ENCODE assay signal across 1 cellular context in genomic region chr9:129166962-129167557, GRCh38.
TF ChIP-seq lines count a peak whose summit lies in the region.

No MANE protein-coding gene starts in this region.

TF ChIP-seq in K562, 482 proteins besides CTCF, POLR2A, EP300 and RAD21 (continued from another document and continues in another):
- TF ChIP-seq, protein P1, sequence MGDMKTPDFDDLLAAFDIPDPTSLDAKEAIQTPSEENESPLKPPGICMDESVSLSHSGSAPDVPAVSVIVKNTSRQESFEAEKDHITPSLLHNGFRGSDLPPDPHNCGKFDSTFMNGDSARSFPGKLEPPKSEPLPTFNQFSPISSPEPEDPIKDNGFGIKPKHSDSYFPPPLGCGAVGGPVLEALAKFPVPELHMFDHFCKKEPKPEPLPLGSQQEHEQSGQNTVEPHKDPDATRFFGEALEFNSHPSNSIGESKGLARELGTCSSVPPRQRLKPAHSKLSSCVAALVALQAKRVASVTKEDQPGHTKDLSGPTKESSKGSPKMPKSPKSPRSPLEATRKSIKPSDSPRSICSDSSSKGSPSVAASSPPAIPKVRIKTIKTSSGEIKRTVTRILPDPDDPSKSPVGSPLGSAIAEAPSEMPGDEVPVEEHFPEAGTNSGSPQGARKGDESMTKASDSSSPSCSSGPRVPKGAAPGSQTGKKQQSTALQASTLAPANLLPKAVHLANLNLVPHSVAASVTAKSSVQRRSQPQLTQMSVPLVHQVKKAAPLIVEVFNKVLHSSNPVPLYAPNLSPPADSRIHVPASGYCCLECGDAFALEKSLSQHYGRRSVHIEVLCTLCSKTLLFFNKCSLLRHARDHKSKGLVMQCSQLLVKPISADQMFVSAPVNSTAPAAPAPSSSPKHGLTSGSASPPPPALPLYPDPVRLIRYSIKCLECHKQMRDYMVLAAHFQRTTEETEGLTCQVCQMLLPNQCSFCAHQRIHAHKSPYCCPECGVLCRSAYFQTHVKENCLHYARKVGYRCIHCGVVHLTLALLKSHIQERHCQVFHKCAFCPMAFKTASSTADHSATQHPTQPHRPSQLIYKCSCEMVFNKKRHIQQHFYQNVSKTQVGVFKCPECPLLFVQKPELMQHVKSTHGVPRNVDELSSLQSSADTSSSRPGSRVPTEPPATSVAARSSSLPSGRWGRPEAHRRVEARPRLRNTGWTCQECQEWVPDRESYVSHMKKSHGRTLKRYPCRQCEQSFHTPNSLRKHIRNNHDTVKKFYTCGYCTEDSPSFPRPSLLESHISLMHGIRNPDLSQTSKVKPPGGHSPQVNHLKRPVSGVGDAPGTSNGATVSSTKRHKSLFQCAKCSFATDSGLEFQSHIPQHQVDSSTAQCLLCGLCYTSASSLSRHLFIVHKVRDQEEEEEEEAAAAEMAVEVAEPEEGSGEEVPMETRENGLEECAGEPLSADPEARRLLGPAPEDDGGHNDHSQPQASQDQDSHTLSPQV (IDR thresholded peaks at IDR 0.05), result no peak
- TF ChIP-seq TBL1XR1 (IDR thresholded peaks at IDR 0.05; ENCODE audit: low read length in 2 of 2) (no peak), BDP1 (IDR thresholded peaks at IDR 0.05; ENCODE audit: insufficient read depth, insufficient read length) (no peak), CREBBP (IDR thresholded peaks at IDR 0.05; ENCODE audit: low read depth, low read length) (no peak), ZNF695 (CRISPR knock-in tag; IDR thresholded peaks at IDR 0.05) (no peak), SAP30 (IDR thresholded peaks at IDR 0.05; ENCODE audit: borderline replicate concordance, insufficient read depth, low read depth, low read length, poor library complexity, severe bottlenecking) (no peak), SMAD3 (CRISPR knock-in tag; conservative IDR thresholded peaks at IDR 0.05) (no peak), HNRNPK (IDR thresholded peaks at IDR 0.05; ENCODE audit: low read depth, low read length, poor library complexity, severe bottlenecking) (no peak), RBFOX2 (IDR thresholded peaks at IDR 0.05; ENCODE audit: low read depth, low read length) (peak; percentile 26; the same call in 1 of the 2 replicates), ZNF77 (CRISPR knock-in tag; IDR thresholded peaks at IDR 0.05) (no peak), RBM34 (IDR thresholded peaks at IDR 0.05; ENCODE audit: borderline replicate concordance, insufficient read depth, low read length) (no peak), POLR2H (tag; IDR thresholded peaks at IDR 0.05; ENCODE audit: low read depth) (no peak), MTA1 (IDR thresholded peaks at IDR 0.05; ENCODE audit: borderline replicate concordance) (no peak), ARID1B (IDR thresholded peaks at IDR 0.05) (0 out of 2 replicates have a peak, but pooled peaks have one; percentile 6), TCF3 (CRISPR knock-in tag; IDR thresholded peaks at IDR 0.05) (no peak), RBBP5 (IDR thresholded peaks at IDR 0.05; ENCODE audit: borderline replicate concordance, insufficient read depth, low read length, poor library complexity, severe bottlenecking) (no peak), ATF7 (IDR thresholded peaks at IDR 0.05) (no peak), MITF (IDR thresholded peaks at IDR 0.05) (no peak), RFX1 (IDR thresholded peaks at IDR 0.05) (no peak), HDAC1 (IDR thresholded peaks at IDR 0.05) (no peak), ZNF184 (CRISPR knock-in tag; IDR thresholded peaks at IDR 0.05) (no peak), ZBTB11 (CRISPR knock-in tag; IDR thresholded peaks at IDR 0.05) (no peak), TCFL5 (CRISPR knock-in tag; conservative IDR thresholded peaks at IDR 0.05) (no peak), MAFK (IDR thresholded peaks at IDR 0.05; ENCODE audit: low read length) (no peak), HES1 (IDR thresholded peaks at IDR 0.05; ENCODE audit: low read depth) (no peak), ZNF740 (CRISPR knock-in tag; IDR thresholded peaks at IDR 0.05) (no peak), ZNF740 (tag; IDR thresholded peaks at IDR 0.05) (no peak), ZKSCAN8 (CRISPR knock-in tag; IDR thresholded peaks at IDR 0.05) (no peak), PHB (CRISPR knock-in tag; IDR thresholded peaks at IDR 0.05) (no peak), TFAM (CRISPR knock-in tag; conservative IDR thresholded peaks at IDR 0.05) (no peak), PHF8 (IDR thresholded peaks at IDR 0.05; ENCODE audit: borderline replicate concordance, low read length) (peak; percentile 44; the same call in 1 of the 2 replicates)
- TF ChIP-seq, protein P2, sequence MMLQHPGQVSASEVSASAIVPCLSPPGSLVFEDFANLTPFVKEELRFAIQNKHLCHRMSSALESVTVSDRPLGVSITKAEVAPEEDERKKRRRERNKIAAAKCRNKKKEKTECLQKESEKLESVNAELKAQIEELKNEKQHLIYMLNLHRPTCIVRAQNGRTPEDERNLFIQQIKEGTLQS (IDR thresholded peaks at IDR 0.05), result no peak
- TF ChIP-seq, protein P2 (CRISPR knock-in tag; conservative IDR thresholded peaks at IDR 0.05), result no peak
- TF ChIP-seq, protein P3, sequence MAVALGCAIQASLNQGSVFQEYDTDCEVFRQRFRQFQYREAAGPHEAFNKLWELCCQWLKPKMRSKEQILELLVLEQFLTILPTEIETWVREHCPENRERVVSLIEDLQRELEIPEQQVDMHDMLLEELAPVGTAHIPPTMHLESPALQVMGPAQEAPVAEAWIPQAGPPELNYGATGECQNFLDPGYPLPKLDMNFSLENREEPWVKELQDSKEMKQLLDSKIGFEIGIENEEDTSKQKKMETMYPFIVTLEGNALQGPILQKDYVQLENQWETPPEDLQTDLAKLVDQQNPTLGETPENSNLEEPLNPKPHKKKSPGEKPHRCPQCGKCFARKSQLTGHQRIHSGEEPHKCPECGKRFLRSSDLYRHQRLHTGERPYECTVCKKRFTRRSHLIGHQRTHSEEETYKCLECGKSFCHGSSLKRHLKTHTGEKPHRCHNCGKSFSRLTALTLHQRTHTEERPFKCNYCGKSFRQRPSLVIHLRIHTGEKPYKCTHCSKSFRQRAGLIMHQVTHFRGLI (CRISPR knock-in tag; IDR thresholded peaks at IDR 0.05), result no peak
- TF ChIP-seq, protein P4, sequence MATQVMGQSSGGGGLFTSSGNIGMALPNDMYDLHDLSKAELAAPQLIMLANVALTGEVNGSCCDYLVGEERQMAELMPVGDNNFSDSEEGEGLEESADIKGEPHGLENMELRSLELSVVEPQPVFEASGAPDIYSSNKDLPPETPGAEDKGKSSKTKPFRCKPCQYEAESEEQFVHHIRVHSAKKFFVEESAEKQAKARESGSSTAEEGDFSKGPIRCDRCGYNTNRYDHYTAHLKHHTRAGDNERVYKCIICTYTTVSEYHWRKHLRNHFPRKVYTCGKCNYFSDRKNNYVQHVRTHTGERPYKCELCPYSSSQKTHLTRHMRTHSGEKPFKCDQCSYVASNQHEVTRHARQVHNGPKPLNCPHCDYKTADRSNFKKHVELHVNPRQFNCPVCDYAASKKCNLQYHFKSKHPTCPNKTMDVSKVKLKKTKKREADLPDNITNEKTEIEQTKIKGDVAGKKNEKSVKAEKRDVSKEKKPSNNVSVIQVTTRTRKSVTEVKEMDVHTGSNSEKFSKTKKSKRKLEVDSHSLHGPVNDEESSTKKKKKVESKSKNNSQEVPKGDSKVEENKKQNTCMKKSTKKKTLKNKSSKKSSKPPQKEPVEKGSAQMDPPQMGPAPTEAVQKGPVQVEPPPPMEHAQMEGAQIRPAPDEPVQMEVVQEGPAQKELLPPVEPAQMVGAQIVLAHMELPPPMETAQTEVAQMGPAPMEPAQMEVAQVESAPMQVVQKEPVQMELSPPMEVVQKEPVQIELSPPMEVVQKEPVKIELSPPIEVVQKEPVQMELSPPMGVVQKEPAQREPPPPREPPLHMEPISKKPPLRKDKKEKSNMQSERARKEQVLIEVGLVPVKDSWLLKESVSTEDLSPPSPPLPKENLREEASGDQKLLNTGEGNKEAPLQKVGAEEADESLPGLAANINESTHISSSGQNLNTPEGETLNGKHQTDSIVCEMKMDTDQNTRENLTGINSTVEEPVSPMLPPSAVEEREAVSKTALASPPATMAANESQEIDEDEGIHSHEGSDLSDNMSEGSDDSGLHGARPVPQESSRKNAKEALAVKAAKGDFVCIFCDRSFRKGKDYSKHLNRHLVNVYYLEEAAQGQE (CRISPR knock-in tag; IDR thresholded peaks at IDR 0.05; ENCODE audit: low read depth), result no peak
- TF ChIP-seq, protein P5, sequence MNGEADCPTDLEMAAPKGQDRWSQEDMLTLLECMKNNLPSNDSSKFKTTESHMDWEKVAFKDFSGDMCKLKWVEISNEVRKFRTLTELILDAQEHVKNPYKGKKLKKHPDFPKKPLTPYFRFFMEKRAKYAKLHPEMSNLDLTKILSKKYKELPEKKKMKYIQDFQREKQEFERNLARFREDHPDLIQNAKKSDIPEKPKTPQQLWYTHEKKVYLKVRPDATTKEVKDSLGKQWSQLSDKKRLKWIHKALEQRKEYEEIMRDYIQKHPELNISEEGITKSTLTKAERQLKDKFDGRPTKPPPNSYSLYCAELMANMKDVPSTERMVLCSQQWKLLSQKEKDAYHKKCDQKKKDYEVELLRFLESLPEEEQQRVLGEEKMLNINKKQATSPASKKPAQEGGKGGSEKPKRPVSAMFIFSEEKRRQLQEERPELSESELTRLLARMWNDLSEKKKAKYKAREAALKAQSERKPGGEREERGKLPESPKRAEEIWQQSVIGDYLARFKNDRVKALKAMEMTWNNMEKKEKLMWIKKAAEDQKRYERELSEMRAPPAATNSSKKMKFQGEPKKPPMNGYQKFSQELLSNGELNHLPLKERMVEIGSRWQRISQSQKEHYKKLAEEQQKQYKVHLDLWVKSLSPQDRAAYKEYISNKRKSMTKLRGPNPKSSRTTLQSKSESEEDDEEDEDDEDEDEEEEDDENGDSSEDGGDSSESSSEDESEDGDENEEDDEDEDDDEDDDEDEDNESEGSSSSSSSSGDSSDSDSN (IDR thresholded peaks at IDR 0.05; ENCODE audit: borderline replicate concordance in 1 of 2, low read depth in 2 of 2, low read length in 2 of 2), result no peak
- TF ChIP-seq, protein P6, sequence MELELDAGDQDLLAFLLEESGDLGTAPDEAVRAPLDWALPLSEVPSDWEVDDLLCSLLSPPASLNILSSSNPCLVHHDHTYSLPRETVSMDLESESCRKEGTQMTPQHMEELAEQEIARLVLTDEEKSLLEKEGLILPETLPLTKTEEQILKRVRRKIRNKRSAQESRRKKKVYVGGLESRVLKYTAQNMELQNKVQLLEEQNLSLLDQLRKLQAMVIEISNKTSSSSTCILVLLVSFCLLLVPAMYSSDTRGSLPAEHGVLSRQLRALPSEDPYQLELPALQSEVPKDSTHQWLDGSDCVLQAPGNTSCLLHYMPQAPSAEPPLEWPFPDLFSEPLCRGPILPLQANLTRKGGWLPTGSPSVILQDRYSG (tag; conservative IDR thresholded peaks at IDR 0.05; ENCODE audit: low read depth), result no peak; the same call in 1 of the 2 replicates
